ENCODE assay signal across 12 cellular contexts in genomic region chr12:95857799-95858198, GRCh38. TPM values are rescaled to one million over a fixed set of nuclear protein-coding genes. Genes with fewer than 3 reads are reported as not detected.
DNase-seq lines count a peak whose midpoint lies in the region; ATAC-seq lines count a peak whose summit lies in the region.
"Had no signal": no experiment of that assay in that cellular context is flagged by ENCODE, and none has a peak within 500 bp of the region (broad histone marks: within the 10 kb centered on the region; RNA-seq: fewer than 3 reads in every experiment).

No MANE protein-coding gene starts in this region.

- POLR2A ChIA-PET in activated CD4-positive, alpha-beta T cell treated with anti-CD3 and anti-CD28 coated beads for 36 hours (lab: Charles Lee) = no interaction called here

- no peak for ATAC-seq in activated CD4-positive, alpha-beta T cell treated with anti-CD3 and anti-CD28 coated beads for 36 hours
- ATAC-seq in GM19463 (IDR thresholded peaks at IDR 0.05; ENCODE audit: unreplicated experiment) (no peak), HG02763 (IDR thresholded peaks at IDR 0.05; ENCODE audit: unreplicated experiment) (no peak)

- H3K27me3 ChIP-seq in iPS-20b (ENCODE audit: insufficient read depth, low read length) = no peaks in the 10 kb centered on the region
- H3K27me3 ChIP-seq in subcutaneous abdominal adipose tissue (ENCODE audit: control insufficient read depth in 5 of 5, insufficient read depth in 4 of 5, low read length in 5 of 5) = peaks cover 0 to 4% (median 0%) of the 10 kb centered on the region in 5 donors

- peaks cover 7% of the 10 kb centered on the region; the same call in 1 of the 2 replicates for H3K4me1 ChIP-seq in iPS-20b (ENCODE audit: insufficient read depth, low read length)
- H3K4me1 ChIP-seq in subcutaneous abdominal adipose tissue (ENCODE audit: control insufficient read depth in 5 of 5, insufficient read depth in 5 of 5, low read length in 5 of 5) = peaks cover 5 to 23% (median 21%) of the 10 kb centered on the region in 5 donors

- DNase-seq in activated CD4-positive, alpha-beta T cell treated with anti-CD3 and anti-CD28 coated beads for 36 hours = no peak
- DNase-seq in activated CD4-positive, alpha-beta T cell treated with anti-CD3 and anti-CD28 coated beads for 4 hours = no peak
- DNase-seq in activated T-helper 2 cell treated with anti-CD3 and anti-CD28 coated beads, Interferon-gamma antibody, Interleukin-2, Interleukin-4, amounts not matched to agents 10 μg/mL and 5 μg/mL and 100 μg/mL, durations not matched to agents 14 hours and 24 hours and 36 hours (ENCODE audit: low spot score) = no peak
- no peak for DNase-seq in RKO (ENCODE audit: low spot score)
- DNase-seq: activated CD8-positive, alpha-beta T cell treated with anti-CD3 and anti-CD28 coated beads for 36 hours; GDM1; stimulated activated CD4-positive, alpha-beta T cell treated with anti-CD3 and anti-CD28 coated beads, Interleukin-2, amount 100 ng/mL, for 24 hours had no signal

- H3K27ac ChIP-seq in iPS-20b (ENCODE audit: low read length) (no peak overlapping the region), subcutaneous abdominal adipose tissue (ENCODE audit: low read depth, low read length) (no peak overlapping the region)

- intact Hi-C loops in activated CD4-positive, alpha-beta T cell treated with anti-CD3 and anti-CD28 coated beads for 36 hours (cut with DNase I, micrococcal nuclease) = loop anchor here (1.0 to 10.0 kb wide), 10 partner anchors 85 to 1050 kb away; partner anchors contain the start of genes AMDHD1 (in 2 of the 2), CCDC38 (in 2 of the 2), FGD6 (in 2 of the 2) and NEDD1 (in 2 of the 2)
- intact Hi-C loops in activated T-helper 2 cell treated with anti-CD3 and anti-CD28 coated beads, Interferon-gamma antibody, Interleukin-2, Interleukin-4, amounts not matched to agents 10 μg/mL and 5 μg/mL and 100 μg/mL, durations not matched to agents 14 hours and 24 hours and 36 hours (cut with micrococcal nuclease) = loop anchor here (1.0 to 10.0 kb wide), 6 partner anchors 61 to 337 kb away; partner anchors contain the start of genes AMDHD1, CCDC38, ELK3 and LTA4H

- CTCF ChIA-PET in activated CD4-positive, alpha-beta T cell treated with anti-CD3 and anti-CD28 coated beads for 36 hours (lab: Charles Lee) = interaction anchor here (0.7 kb wide), 1 partner anchor 85 kb away, joined by 3 read pairs; the partner anchor contains the start of gene CCDC38

- H3K27ac Mint-ChIP-seq in activated CD4-positive, alpha-beta T cell treated with anti-CD3 and anti-CD28 coated beads for 36 hours = peak overlapping the region; percentile 59
- H3K27ac Mint-ChIP-seq in activated T-helper 2 cell treated with anti-CD3 and anti-CD28 coated beads, Interferon-gamma antibody, Interleukin-2, Interleukin-4, amounts not matched to agents 10 μg/mL and 5 μg/mL and 100 μg/mL, durations not matched to agents 14 hours and 24 hours and 36 hours = no peak overlapping the region
- H3K27ac Mint-ChIP-seq: activated CD8-positive, alpha-beta T cell treated with anti-CD3 and anti-CD28 coated beads for 36 hours; mesothelial cell of epicardium had no signal

- H3K36me3 ChIP-seq in iPS-20b (ENCODE audit: insufficient read depth, low read depth, low read length) (peaks cover 22% of the 10 kb centered on the region), subcutaneous abdominal adipose tissue (ENCODE audit: control insufficient read depth in 5 of 5, insufficient read depth in 5 of 5, low read length in 5 of 5) (peaks cover 9 to 15% (median 13%) of the 10 kb centered on the region in 5 donors)

- H3K9ac ChIP-seq in iPS-20b (ENCODE audit: low read depth, low read length) (peak overlapping the region; percentile 33; the same call in 1 of the 2 replicates), subcutaneous abdominal adipose tissue (ENCODE audit: low read length in 5 of 5) (no peak overlapping the region)

- no peaks in the 10 kb centered on the region for H3K9me3 Mint-ChIP-seq in activated CD4-positive, alpha-beta T cell treated with anti-CD3 and anti-CD28 coated beads for 36 hours (ENCODE audit: low read depth)
- H3K9me3 Mint-ChIP-seq in activated T-helper 2 cell treated with anti-CD3 and anti-CD28 coated beads, Interferon-gamma antibody, Interleukin-2, Interleukin-4, amounts not matched to agents 10 μg/mL and 5 μg/mL and 100 μg/mL, durations not matched to agents 14 hours and 24 hours and 36 hours = no peaks in the 10 kb centered on the region
- H3K9me3 Mint-ChIP-seq: activated CD8-positive, alpha-beta T cell treated with anti-CD3 and anti-CD28 coated beads for 36 hours had no signal

- H3K36me3 Mint-ChIP-seq in activated CD4-positive, alpha-beta T cell treated with anti-CD3 and anti-CD28 coated beads for 36 hours (ENCODE audit: low read depth) = peaks cover 21% of the 10 kb centered on the region
- H3K36me3 Mint-ChIP-seq in activated T-helper 2 cell treated with anti-CD3 and anti-CD28 coated beads, Interferon-gamma antibody, Interleukin-2, Interleukin-4, amounts not matched to agents 10 μg/mL and 5 μg/mL and 100 μg/mL, durations not matched to agents 14 hours and 24 hours and 36 hours (ENCODE audit: low read depth) = peaks cover 27% of the 10 kb centered on the region

- 0 out of 2 replicates have a peak, but pooled peaks cover 3% of the 10 kb centered on the region for H3K9me3 ChIP-seq in iPS-20b (ENCODE audit: insufficient read depth, low read depth, low read length)
- H3K9me3 ChIP-seq in subcutaneous abdominal adipose tissue (ENCODE audit: control insufficient read depth in 5 of 5, low read length in 5 of 5) = no peaks in the 10 kb centered on the region

- H3K27me3 Mint-ChIP-seq in activated CD4-positive, alpha-beta T cell treated with anti-CD3 and anti-CD28 coated beads for 36 hours = peaks cover 3% of the 10 kb centered on the region
- peaks cover 12% of the 10 kb centered on the region for H3K27me3 Mint-ChIP-seq in activated T-helper 2 cell treated with anti-CD3 and anti-CD28 coated beads, Interferon-gamma antibody, Interleukin-2, Interleukin-4, amounts not matched to agents 10 μg/mL and 5 μg/mL and 100 μg/mL, durations not matched to agents 14 hours and 24 hours and 36 hours (ENCODE audit: low read depth)

- H3K4me3 Mint-ChIP-seq in activated CD4-positive, alpha-beta T cell treated with anti-CD3 and anti-CD28 coated beads for 36 hours = no peak overlapping the region
- H3K4me3 Mint-ChIP-seq in activated T-helper 2 cell treated with anti-CD3 and anti-CD28 coated beads, Interferon-gamma antibody, Interleukin-2, Interleukin-4, amounts not matched to agents 10 μg/mL and 5 μg/mL and 100 μg/mL, durations not matched to agents 14 hours and 24 hours and 36 hours (ENCODE audit: low read depth) = peak overlapping the region; percentile 2
- H3K4me3 Mint-ChIP-seq: activated CD8-positive, alpha-beta T cell treated with anti-CD3 and anti-CD28 coated beads for 36 hours; mesothelial cell of epicardium had no signal

- peaks cover 21% of the 10 kb centered on the region for H3K4me1 Mint-ChIP-seq in activated CD4-positive, alpha-beta T cell treated with anti-CD3 and anti-CD28 coated beads for 36 hours
- H3K4me1 Mint-ChIP-seq in activated T-helper 2 cell treated with anti-CD3 and anti-CD28 coated beads, Interferon-gamma antibody, Interleukin-2, Interleukin-4, amounts not matched to agents 10 μg/mL and 5 μg/mL and 100 μg/mL, durations not matched to agents 14 hours and 24 hours and 36 hours (ENCODE audit: low read depth) = peaks cover 23% of the 10 kb centered on the region

- peak overlapping the region; percentile 89 for H3K4me3 ChIP-seq in iPS-20b (ENCODE audit: low read length)
- H3K4me3 ChIP-seq in subcutaneous abdominal adipose tissue (ENCODE audit: low read depth in 1 of 5, low read length in 5 of 5) = peak overlapping the region in 4 of 5 donors; percentile 33 to 94 (median 92)

RNA-seq across cellular contexts. Expression of gene SNRPF, which starts 1.0 kb away (rescaled TPM):
- total RNA-seq in activated CD4-positive, alpha-beta T cell treated with anti-CD3 and anti-CD28 coated beads for 36 hours = 10 to 100 TPM; 23.1 to 61.1 TPM
- total RNA-seq in activated T-helper 2 cell treated with anti-CD3 and anti-CD28 coated beads, Interferon-gamma antibody, Interleukin-2, Interleukin-4, amounts not matched to agents 10 μg/mL and 5 μg/mL and 100 μg/mL, durations not matched to agents 14 hours and 24 hours and 36 hours = 65.8 and 77.2 TPM in 2 replicates
